ENCODE assay signal across 8 cellular contexts in genomic region chr12:93742086-93742934, GRCh38.
DNase-seq lines count a peak whose midpoint lies in the region; ATAC-seq and TF ChIP-seq lines count a peak whose summit lies in the region.

No MANE protein-coding gene starts in this region.

- H3K9ac ChIP-seq in stomach smooth muscle (ENCODE audit: low read length in 2 of 2), result peak overlapping the region; percentile 88 to 97

- peak; percentile 33 for DNase-seq in COLO829 (ENCODE audit: low spot score)
- peak; percentile 74 for DNase-seq in HT1080 (ENCODE audit: low read depth)
- peak; percentile 71 for DNase-seq in RKO (ENCODE audit: low spot score)
- peak; percentile 17 for DNase-seq in activated gamma-delta T cell treated with Interleukin-2 at 50 U/mL for 16 hours
- peak in 1 of 2 donors; percentile 58 for DNase-seq in foreskin keratinocyte
- DNase-seq in nephron progenitor cell, result peak; percentile 65

- peaks cover 22% of the 10 kb centered on the region for H3K4me1 ChIP-seq in foreskin keratinocyte
- H3K4me1 ChIP-seq in stomach smooth muscle (ENCODE audit: control insufficient read depth, insufficient read depth, low read length), result peaks cover 24% of the 10 kb centered on the region

- H3K36me3 Mint-ChIP-seq in nephron progenitor cell (ENCODE audit: low read depth), result no peaks in the 10 kb centered on the region

- no peaks in the 10 kb centered on the region for H3K9me3 Mint-ChIP-seq in nephron progenitor cell

- H3K27me3 ChIP-seq in foreskin keratinocyte, result no peaks in the 10 kb centered on the region
- H3K27me3 ChIP-seq in stomach smooth muscle (ENCODE audit: control insufficient read depth in 1 of 2, insufficient read depth in 2 of 2, low read length in 2 of 2), result no peaks in the 10 kb centered on the region

- ATAC-seq in GM21367 (IDR thresholded peaks at IDR 0.05; ENCODE audit: unreplicated experiment), result peak; percentile 58
- peak; percentile 90 for ATAC-seq in foreskin keratinocyte

- H3K4me3 ChIP-seq in stomach smooth muscle (ENCODE audit: low read length in 2 of 2), result peak overlapping the region; percentile 82 to 92

- no peaks in the 10 kb centered on the region for H3K9me3 ChIP-seq in stomach smooth muscle (ENCODE audit: control insufficient read depth in 2 of 2, low read length in 2 of 2)

- H3K27ac Mint-ChIP-seq in nephron progenitor cell, result peak overlapping the region; percentile 46

- no peaks in the 10 kb centered on the region for H3K36me3 ChIP-seq in stomach smooth muscle (ENCODE audit: control insufficient read depth in 2 of 2, insufficient read depth in 2 of 2, low read length in 2 of 2)

- peaks cover 24% of the 10 kb centered on the region for H3K4me1 Mint-ChIP-seq in nephron progenitor cell

- TF ChIP-seq CTCF in foreskin keratinocyte (conservative IDR thresholded peaks at IDR 0.05) (peak; percentile 68), nephron progenitor cell (IDR thresholded peaks at IDR 0.05) (no peak)

- peak overlapping the region; percentile 84 for H3K4me3 Mint-ChIP-seq in nephron progenitor cell

- no peaks in the 10 kb centered on the region for H3K27me3 Mint-ChIP-seq in nephron progenitor cell (ENCODE audit: low read depth, poor library complexity)

- peak overlapping the region; percentile 73 for H3K27ac ChIP-seq in foreskin keratinocyte
- H3K27ac ChIP-seq in stomach smooth muscle (ENCODE audit: low read length), result peak overlapping the region; percentile 94
